Comparison of ENCODE assay signal across 28 cellular contexts in genomic region chr2:69965756-69966447, GRCh38.
"Had no signal": no experiment of that assay in that cellular context is flagged by ENCODE, and none has a peak within 500 bp of the region (broad histone marks: within the 10 kb centered on the region; RNA-seq: fewer than 3 reads in every experiment).

No MANE protein-coding gene starts in this region.

- H3K9me3 Mint-ChIP-seq: activated CD4-positive, alpha-beta memory T cell treated with anti-CD3 and anti-CD28 coated beads for 36 hours; activated naive CD4-positive, alpha-beta T cell treated with anti-CD3 and anti-CD28 coated beads, Interleukin-2, amount 50 U/mL, for 24 hours; activated T-helper 1 cell treated with anti-CD3 and anti-CD28 coated beads, Interleukin-12 subunit alpha, Interleukin-12 subunit beta, Interleukin-2, Interleukin-4 antibody, amounts not matched to agents 30 ng/mL and 10 ng/mL and 1 ng/mL, durations not matched to agents 14 hours and 24 hours and 36 hours; effector memory CD8-positive, alpha-beta T cell; immature natural killer cell; nephron; stimulated activated naive B cell treated with anti-CD40 and anti-IgM and Interleukin-4, amounts not matched to agents 10 μg/mL and 1 μg/mL and 100 μg/mL, for 72 hours had no signal

- H3K9me3 ChIP-seq: colonic mucosa, left lung, lower lobe of right lung, mucosa of descending colon, pancreas, psoas muscle, stomach, tibial artery had no signal

- H3K27ac Mint-ChIP-seq: activated CD4-positive, alpha-beta memory T cell treated with anti-CD3 and anti-CD28 coated beads for 36 hours; activated naive CD4-positive, alpha-beta T cell treated with anti-CD3 and anti-CD28 coated beads, Interleukin-2, amount 50 U/mL, for 24 hours; activated T-helper 1 cell treated with anti-CD3 and anti-CD28 coated beads, Interleukin-12 subunit alpha, Interleukin-12 subunit beta, Interleukin-2, Interleukin-4 antibody, amounts not matched to agents 30 ng/mL and 10 ng/mL and 1 ng/mL, durations not matched to agents 14 hours and 24 hours and 36 hours; nephron; stimulated activated naive B cell treated with anti-CD40 and anti-IgM and Interleukin-4, amounts not matched to agents 10 μg/mL and 1 μg/mL and 100 μg/mL, for 72 hours had no signal

- H3K36me3 Mint-ChIP-seq: activated CD4-positive, alpha-beta memory T cell treated with anti-CD3 and anti-CD28 coated beads for 36 hours; activated naive CD4-positive, alpha-beta T cell treated with anti-CD3 and anti-CD28 coated beads, Interleukin-2, amount 50 U/mL, for 24 hours; immature natural killer cell had no signal

- H3K4me1 ChIP-seq: left lung, lower lobe of right lung, pancreas, psoas muscle, tibial artery had no signal

- DNase-seq: activated CD4-positive, alpha-beta memory T cell treated with anti-CD3 and anti-CD28 coated beads for 36 hours; activated CD4-positive, alpha-beta T cell treated with anti-CD3 and anti-CD28 coated beads for 48 hours; activated CD4-positive, CD25-positive, alpha-beta regulatory T cell; activated CD8-positive, alpha-beta memory T cell treated with anti-CD3 and anti-CD28 coated beads, Interleukin-2, amount 50 U/mL, for 4 hours; activated T-cell treated with anti-CD3 and anti-CD28 coated beads, Interleukin-2, amount 50 U/mL, for 1 hour; anterior cingulate cortex; cerebellar nuclear complex; colonic mucosa; effector memory CD8-positive, alpha-beta T cell; foreskin fibroblast; hypothalamus; immature natural killer cell; lower lobe of right lung; nucleus accumbens; psoas muscle; stimulated activated CD4-positive, alpha-beta T cell treated with anti-CD3 and anti-CD28 coated beads, Interleukin-15, amount 100 ng/mL, for 24 hours; stimulated activated CD4-positive, alpha-beta T cell treated with anti-CD3 and anti-CD28 coated beads, Interleukin-2, amount 100 ng/mL, for 24 hours; stimulated activated naive B cell treated with anti-CD40 and anti-IgM and Interleukin-4, amounts not matched to agents 10 μg/mL and 1 μg/mL and 100 μg/mL, for 72 hours; stomach had no signal

- ATAC-seq: effector memory CD8-positive, alpha-beta T cell; esophagus mucosa; left lung; lower lobe of right lung; mucosa of descending colon; pancreas; psoas muscle; stimulated activated naive B cell treated with anti-CD40 and anti-IgM and Interleukin-4, amounts not matched to agents 10 μg/mL and 1 μg/mL and 100 μg/mL, for 72 hours had no signal

- H3K27ac ChIP-seq: colonic mucosa, left lung, lower lobe of right lung, pancreas, psoas muscle, tibial artery had no signal

- H3K27me3 Mint-ChIP-seq: activated CD4-positive, alpha-beta memory T cell treated with anti-CD3 and anti-CD28 coated beads for 36 hours; activated naive CD4-positive, alpha-beta T cell treated with anti-CD3 and anti-CD28 coated beads, Interleukin-2, amount 50 U/mL, for 24 hours; effector memory CD8-positive, alpha-beta T cell; stimulated activated naive B cell treated with anti-CD40 and anti-IgM and Interleukin-4, amounts not matched to agents 10 μg/mL and 1 μg/mL and 100 μg/mL, for 72 hours had no signal

- H3K4me1 Mint-ChIP-seq: immature natural killer cell, nephron had no signal

- H3K4me3 Mint-ChIP-seq: activated CD4-positive, alpha-beta memory T cell treated with anti-CD3 and anti-CD28 coated beads for 36 hours; activated naive CD4-positive, alpha-beta T cell treated with anti-CD3 and anti-CD28 coated beads, Interleukin-2, amount 50 U/mL, for 24 hours; activated T-helper 1 cell treated with anti-CD3 and anti-CD28 coated beads, Interleukin-12 subunit alpha, Interleukin-12 subunit beta, Interleukin-2, Interleukin-4 antibody, amounts not matched to agents 30 ng/mL and 10 ng/mL and 1 ng/mL, durations not matched to agents 14 hours and 24 hours and 36 hours; effector memory CD8-positive, alpha-beta T cell; immature natural killer cell; nephron; stimulated activated naive B cell treated with anti-CD40 and anti-IgM and Interleukin-4, amounts not matched to agents 10 μg/mL and 1 μg/mL and 100 μg/mL, for 72 hours had no signal

- H3K27me3 ChIP-seq: colonic mucosa, left lung, pancreas, stomach, tibial artery had no signal

- H3K36me3 ChIP-seq: colonic mucosa, left lung, lower lobe of right lung, pancreas had no signal

- FAIRE-seq: endothelial cell of umbilical vein, pancreas had no signal

- H3K4me3 ChIP-seq: colonic mucosa, left lung, lower lobe of right lung, mucosa of descending colon, pancreas, psoas muscle, stomach, tibial artery had no signal
